Comparison of ENCODE assay signal across 12 cellular contexts in genomic region chr20:45014671-45015415, GRCh38. TPM values are rescaled to one million over a fixed set of nuclear protein-coding genes. Genes with fewer than 3 reads are reported as not detected.
DNase-seq lines count a peak whose midpoint lies in the region; ATAC-seq, FAIRE-seq and TF ChIP-seq lines count a peak whose summit lies in the region.
"Had no signal": no experiment of that assay in that cellular context is flagged by ENCODE, and none has a peak within 500 bp of the region (broad histone marks: within the 10 kb centered on the region; RNA-seq: fewer than 3 reads in every experiment).

No MANE protein-coding gene starts in this region.

- DNase-seq in CD4-positive, CD25-positive, alpha-beta regulatory T cell, result no peak
- DNase-seq in HTR-8/SVneo (ENCODE audit: insufficient read length, low spot score) (peak; percentile 67), cardiac fibroblast (ENCODE audit: low read depth in 2 of 2) (peak; percentile 67 to 71), thyroid gland (no peak), head of caudate nucleus (no peak), hippocampal formation (lab: John Stamatoyannopoulos, UW) (no peak)
- DNase-seq in activated CD8-positive, alpha-beta memory T cell treated with anti-CD3 and anti-CD28 coated beads, Interleukin-2, amount 10 ng/mL, durations not matched to agents 7 days and 5 days, result no peak
- DNase-seq: DND-41, NCI-H748 treated with DMSO at 0.1 percent for 48 hours, psoas muscle had no signal

- 80 to 92% methylated on average over 1 to 2 of the region's 4 CpGs for WGBS in mesodermal cell (ENCODE audit: insufficient coverage in 2 of 2), 2 experiments
- 74 to 76% methylated on average over 4 of the region's 4 CpGs for WGBS in thyroid gland, 2 donors

- H3K27ac Mint-ChIP-seq in CD4-positive, CD25-positive, alpha-beta regulatory T cell, result peak overlapping the region; percentile 5 to 99 (median 26)
- H3K27ac Mint-ChIP-seq in activated CD8-positive, alpha-beta memory T cell treated with anti-CD3 and anti-CD28 coated beads, Interleukin-2, amount 10 ng/mL, durations not matched to agents 7 days and 5 days, result no peak overlapping the region

- CTCF ChIA-PET in activated CD8-positive, alpha-beta memory T cell treated with anti-CD3 and anti-CD28 coated beads, Interleukin-2, amount 10 ng/mL, durations not matched to agents 7 days and 5 days (lab: Charles Lee), result interaction anchor here (1.0 to 5.1 kb wide), 3 partner anchors 18 to 81 kb away, joined by 3 to 35 read pairs (median 3); no protein-coding TSS in a partner anchor

- intact Hi-C loops in thyroid gland (cut with DNase I), result loop anchor here (10.0 kb wide), 1 partner anchor 80 kb away; no protein-coding TSS in a partner anchor
- intact Hi-C loops in head of caudate nucleus (cut with DNase I), result no loop called here

- H3K9me3 Mint-ChIP-seq in CD4-positive, CD25-positive, alpha-beta regulatory T cell, result no peaks in the 10 kb centered on the region
- no peaks in the 10 kb centered on the region for H3K9me3 Mint-ChIP-seq in activated CD8-positive, alpha-beta memory T cell treated with anti-CD3 and anti-CD28 coated beads, Interleukin-2, amount 10 ng/mL, durations not matched to agents 7 days and 5 days (ENCODE audit: low read depth)

- H3K9me3 ChIP-seq in CD4-positive, CD25-positive, alpha-beta regulatory T cell (ENCODE audit: control insufficient read depth in 2 of 2, low read length in 2 of 2), result no peaks in the 10 kb centered on the region
- H3K9me3 ChIP-seq in mesodermal cell (ENCODE audit: control insufficient read depth, low read length) (no peaks in the 10 kb centered on the region), thyroid gland (no peaks in the 10 kb centered on the region)
- H3K9me3 ChIP-seq: psoas muscle had no signal

- H3K27me3 ChIP-seq in CD4-positive, CD25-positive, alpha-beta regulatory T cell (ENCODE audit: control insufficient read depth, insufficient read depth, low read length), result no peaks in the 10 kb centered on the region
- H3K27me3 ChIP-seq in thyroid gland, result no peaks in the 10 kb centered on the region

- peaks cover 40% of the 10 kb centered on the region for H3K36me3 Mint-ChIP-seq in CD4-positive, CD25-positive, alpha-beta regulatory T cell
- H3K36me3 Mint-ChIP-seq in activated CD8-positive, alpha-beta memory T cell treated with anti-CD3 and anti-CD28 coated beads, Interleukin-2, amount 10 ng/mL, durations not matched to agents 7 days and 5 days, result peaks cover 53% of the 10 kb centered on the region

- H3K4me1 ChIP-seq in CD4-positive, CD25-positive, alpha-beta regulatory T cell (ENCODE audit: control insufficient read depth, insufficient read depth, low read length, poor library complexity, severe bottlenecking), result peaks cover 41% of the 10 kb centered on the region
- peaks cover 35% of the 10 kb centered on the region for H3K4me1 ChIP-seq in mesodermal cell (ENCODE audit: control insufficient read depth, insufficient read depth, low read length, poor library complexity, severe bottlenecking)
- no peaks in the 10 kb centered on the region for H3K4me1 ChIP-seq in thyroid gland
- H3K4me1 ChIP-seq: psoas muscle had no signal

- no peak for ATAC-seq in CD4-positive, CD25-positive, alpha-beta regulatory T cell (ENCODE audit: low read depth in 2 of 2)
- no peak for ATAC-seq in activated CD8-positive, alpha-beta memory T cell treated with anti-CD3 and anti-CD28 coated beads, Interleukin-2, amount 10 ng/mL, durations not matched to agents 7 days and 5 days

- H3K27me3 Mint-ChIP-seq in CD4-positive, CD25-positive, alpha-beta regulatory T cell, result no peaks in the 10 kb centered on the region
- no peaks in the 10 kb centered on the region for H3K27me3 Mint-ChIP-seq in activated CD8-positive, alpha-beta memory T cell treated with anti-CD3 and anti-CD28 coated beads, Interleukin-2, amount 10 ng/mL, durations not matched to agents 7 days and 5 days

- H3K4me3 Mint-ChIP-seq in CD4-positive, CD25-positive, alpha-beta regulatory T cell, result peak overlapping the region in 2 of 4 donors; percentile 9 to 24
- H3K4me3 Mint-ChIP-seq in activated CD8-positive, alpha-beta memory T cell treated with anti-CD3 and anti-CD28 coated beads, Interleukin-2, amount 10 ng/mL, durations not matched to agents 7 days and 5 days, result no peak overlapping the region

- FAIRE-seq in HTR-8/SVneo (lab: Jason Lieb, UNC), result peak; percentile 95

- peaks cover 93% of the 10 kb centered on the region for H3K36me3 ChIP-seq in CD4-positive, CD25-positive, alpha-beta regulatory T cell (ENCODE audit: control insufficient read depth, insufficient read depth, low read length)
- H3K36me3 ChIP-seq in mesodermal cell (ENCODE audit: control insufficient read depth, insufficient read depth, low read length), result peaks cover 22% of the 10 kb centered on the region
- no peaks in the 10 kb centered on the region for H3K36me3 ChIP-seq in thyroid gland

- no peak for TF ChIP-seq POLR2A in thyroid gland (IDR thresholded peaks at IDR 0.05)

- peaks cover 23 to 80% (median 57%) of the 10 kb centered on the region in 4 donors for H3K4me1 Mint-ChIP-seq in CD4-positive, CD25-positive, alpha-beta regulatory T cell
- H3K4me1 Mint-ChIP-seq in activated CD8-positive, alpha-beta memory T cell treated with anti-CD3 and anti-CD28 coated beads, Interleukin-2, amount 10 ng/mL, durations not matched to agents 7 days and 5 days, result peaks cover 42% of the 10 kb centered on the region

- no peak overlapping the region for H3K4me3 ChIP-seq in CD4-positive, CD25-positive, alpha-beta regulatory T cell (ENCODE audit: low read depth, low read length)
- H3K4me3 ChIP-seq in cardiac fibroblast (replicated peaks in 1 of 2; ENCODE audit: low read depth in 2 of 2, low read length in 2 of 2) (no peak overlapping the region), mesodermal cell (ENCODE audit: extremely low read depth, insufficient read depth, low read length, poor library complexity, severe bottlenecking) (no peak overlapping the region), thyroid gland (replicated peaks in 1 of 3) (no peak overlapping the region)
- H3K4me3 ChIP-seq: psoas muscle had no signal

- H3K27ac ChIP-seq in CD4-positive, CD25-positive, alpha-beta regulatory T cell (ENCODE audit: insufficient read depth, low read length, poor library complexity, severe bottlenecking), result no peak overlapping the region
- peak overlapping the region; percentile 93 for H3K27ac ChIP-seq in mesodermal cell (ENCODE audit: low read depth, low read length, severe bottlenecking)
- no peak overlapping the region for H3K27ac ChIP-seq in thyroid gland
- H3K27ac ChIP-seq: psoas muscle, VCaP had no signal

- TF ChIP-seq CTCF in cardiac fibroblast (IDR thresholded peaks at IDR 0.05; ENCODE audit: low read depth, low read length), result no peak
- TF ChIP-seq CTCF in thyroid gland (IDR thresholded peaks at IDR 0.05), result no peak

RNA-seq across cellular contexts. Expression of gene STK4, which starts 48.5 kb away (rescaled TPM):
- 375 TPM for total RNA-seq in CD4-positive, CD25-positive, alpha-beta regulatory T cell
- 100 to 1,000 TPM; 211 to 254 (median 227) TPM for polyA plus RNA-seq in CD4-positive, CD25-positive, alpha-beta regulatory T cell
- 25.5 TPM for polyA plus RNA-seq in mesodermal cell (2013, experiment 1 of 2)
- 25.5 TPM for polyA plus RNA-seq in mesodermal cell (2013, experiment 2 of 2)
- 10 to 100 TPM; 18.8 to 37.2 (median 29.2) TPM for total RNA-seq in thyroid gland
- total RNA-seq in activated CD8-positive, alpha-beta memory T cell treated with anti-CD3 and anti-CD28 coated beads, Interleukin-2, amount 10 ng/mL, durations not matched to agents 7 days and 5 days, result 100 to 1,000 TPM; 151 to 170 TPM

RNA-seq across cellular contexts. Expression of gene TOMM34, which starts 54.6 kb away (rescaled TPM):
- 10.7 TPM for total RNA-seq in CD4-positive, CD25-positive, alpha-beta regulatory T cell
- polyA plus RNA-seq in CD4-positive, CD25-positive, alpha-beta regulatory T cell, result 10 to 100 TPM; 13.8 to 24.2 (median 23.0) TPM
- polyA plus RNA-seq in mesodermal cell (2013, experiment 1 of 2), result 100 TPM
- 91.6 TPM for polyA plus RNA-seq in mesodermal cell (2013, experiment 2 of 2)
- 10 to 100 TPM; 18.4 to 26.0 (median 23.0) TPM for total RNA-seq in thyroid gland
- 10 to 100 TPM; 22.3 to 31.2 TPM for total RNA-seq in activated CD8-positive, alpha-beta memory T cell treated with anti-CD3 and anti-CD28 coated beads, Interleukin-2, amount 10 ng/mL, durations not matched to agents 7 days and 5 days

Comparison
In these comparisons a context has a peak if more than half of its experiments do, and no peak if none do; other contexts are left out.
1. DNase-seq: peak in HTR-8/SVneo (single experiment) and cardiac fibroblast (2 of 2); none in CD4-positive, CD25-positive, alpha-beta regulatory T cell (0 of 3), thyroid gland (0 of 2), activated CD8-positive, alpha-beta memory T cell treated with anti-CD3 and anti-CD28 coated beads, Interleukin-2, amount 10 ng/mL, durations not matched to agents 7 days and 5 days (single experiment), head of caudate nucleus (0 of 42) and hippocampal formation (0 of 2).